8 cellular contexts compared by ENCODE assay signal in the genomic region with DNA sequence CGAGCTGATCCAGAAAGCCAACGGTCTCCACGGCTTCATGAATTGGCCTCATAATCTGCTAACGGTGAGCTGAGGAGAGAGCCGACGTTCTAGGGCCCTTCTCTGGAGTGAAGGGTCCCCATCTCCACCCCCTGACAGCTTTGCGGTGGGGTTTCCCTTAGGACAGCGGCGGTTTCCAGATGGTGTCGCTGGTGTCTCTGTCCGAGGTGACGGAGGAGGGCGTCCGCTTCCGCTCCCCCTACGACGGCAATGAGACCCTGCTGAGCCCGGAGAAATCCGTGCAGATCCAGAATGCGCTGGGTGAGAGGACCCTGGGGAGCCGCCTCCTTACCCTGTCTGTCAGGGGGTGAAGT. TPM values are rescaled to one million over a fixed set of nuclear protein-coding genes. Genes with fewer than 3 reads are reported as not detected.
DNase-seq lines count a peak whose midpoint lies in the region; ATAC-seq and TF ChIP-seq lines count a peak whose summit lies in the region.

No MANE protein-coding gene starts in this region.

- intact Hi-C loops in activated CD4-positive, alpha-beta T cell treated with anti-CD3 and anti-CD28 coated beads for 36 hours (cut with DNase I, micrococcal nuclease), result loop anchor here (1.0 to 2.0 kb wide), 7 partner anchors 15 to 299 kb away; a partner anchor contains a TSS
- intact Hi-C loops in naive thymus-derived CD4-positive, alpha-beta T cell (cut with micrococcal nuclease), result loop anchor here (1.0 to 2.0 kb wide), 4 partner anchors 15 to 162 kb away; a partner anchor contains a TSS

- in situ Hi-C loops in ACHN (cut with HindIII; ENCODE audit: low pct_ligation_motif_present, low pct_unique_long_range_greater_than_20kb, low sequenced_read_pairs), result no loop called here

- POLR2A ChIA-PET in activated CD4-positive, alpha-beta T cell treated with anti-CD3 and anti-CD28 coated beads for 36 hours (lab: Charles Lee), result interaction anchor here (0.8 to 2.1 kb wide), 5 partner anchors 15 to 162 kb away, joined by 3 to 16 read pairs (median 4); a partner anchor contains a TSS
- POLR2A ChIA-PET in naive thymus-derived CD4-positive, alpha-beta T cell (lab: Charles Lee), result interaction anchor here (0.6 to 2.1 kb wide), 12 partner anchors 12 to 875 kb away, joined by 3 to 14 read pairs (median 4); a partner anchor contains a TSS

- H3K4me1 Mint-ChIP-seq in activated CD4-positive, alpha-beta T cell treated with anti-CD3 and anti-CD28 coated beads for 36 hours, result peaks cover 10% of the 10 kb centered on the region
- H3K4me1 Mint-ChIP-seq in endothelial cell (ENCODE audit: unreplicated experiment), result no peaks in the 10 kb centered on the region
- H3K4me1 Mint-ChIP-seq in naive thymus-derived CD4-positive, alpha-beta T cell, result peaks cover 6 to 18% (median 13%) of the 10 kb centered on the region in 7 donors

- H3K9me3 ChIP-seq in naive thymus-derived CD4-positive, alpha-beta T cell (ENCODE audit: control insufficient read depth in 2 of 3, low read length in 3 of 3), result no peaks in the 10 kb centered on the region

- peak; percentile 43 for ATAC-seq in activated CD4-positive, alpha-beta T cell treated with anti-CD3 and anti-CD28 coated beads for 36 hours
- ATAC-seq in HG03280 (IDR thresholded peaks at IDR 0.05; ENCODE audit: unreplicated experiment) (peak; percentile 17), SK-N-SH treated with all-trans-retinoic acid at 6 μM for 48 hours (peak; percentile 48)
- peak; percentile 14 for ATAC-seq in naive thymus-derived CD4-positive, alpha-beta T cell

- peaks cover 12% of the 10 kb centered on the region for H3K36me3 Mint-ChIP-seq in activated CD4-positive, alpha-beta T cell treated with anti-CD3 and anti-CD28 coated beads for 36 hours (ENCODE audit: low read depth)
- no peaks in the 10 kb centered on the region for H3K36me3 Mint-ChIP-seq in endothelial cell (ENCODE audit: low read depth, unreplicated experiment)
- H3K36me3 Mint-ChIP-seq in naive thymus-derived CD4-positive, alpha-beta T cell, result peaks cover 0 to 3% (median 0%) of the 10 kb centered on the region in 5 donors

- H3K27ac ChIP-seq in naive thymus-derived CD4-positive, alpha-beta T cell (ENCODE audit: low read depth, low read length), result peak overlapping the region; percentile 77

- H3K4me3 ChIP-seq in naive thymus-derived CD4-positive, alpha-beta T cell (ENCODE audit: low read length), result peak overlapping the region; percentile 94

- CTCF ChIA-PET in activated CD4-positive, alpha-beta T cell treated with anti-CD3 and anti-CD28 coated beads for 36 hours (lab: Charles Lee), result interaction anchor here (0.6 to 10.2 kb wide), 28 partner anchors 11 to 296 kb away, joined by 3 to 164 read pairs (median 4); a partner anchor contains a TSS
- CTCF ChIA-PET in naive thymus-derived CD4-positive, alpha-beta T cell (lab: Charles Lee), result interaction anchor here (0.6 to 4.1 kb wide), 9 partner anchors 15 to 194 kb away, joined by 3 to 35 read pairs (median 4); a partner anchor contains a TSS

- peak; percentile 60 for DNase-seq in activated CD4-positive, alpha-beta T cell treated with anti-CD3 and anti-CD28 coated beads for 36 hours
- DNase-seq in activated CD4-positive, alpha-beta T cell treated with anti-CD3 and anti-CD28 coated beads, Interleukin-2, amount 50 U/mL, for 1 hour, result no peak
- peak; percentile 25 for DNase-seq in endothelial cell (ENCODE audit: low spot score)
- DNase-seq in naive thymus-derived CD4-positive, alpha-beta T cell, result peak in 2 of 9 donors; percentile 13 to 31
- no peak for DNase-seq in NCI-H2029 (lab: John Stamatoyannopoulos, UW)
- DNase-seq in ACHN, result no peak

- H3K4me1 ChIP-seq in naive thymus-derived CD4-positive, alpha-beta T cell (ENCODE audit: control insufficient read depth in 2 of 2, insufficient read depth in 2 of 2, low read length in 2 of 2), result peaks cover 0 to 3% of the 10 kb centered on the region in 2 donors

- H3K27me3 Mint-ChIP-seq in activated CD4-positive, alpha-beta T cell treated with anti-CD3 and anti-CD28 coated beads for 36 hours, result no peaks in the 10 kb centered on the region
- peaks cover 8% of the 10 kb centered on the region for H3K27me3 Mint-ChIP-seq in endothelial cell (ENCODE audit: unreplicated experiment)
- H3K27me3 Mint-ChIP-seq in naive thymus-derived CD4-positive, alpha-beta T cell, result peaks cover 0 to 4% (median 0%) of the 10 kb centered on the region in 5 donors

- no peaks in the 10 kb centered on the region for H3K27me3 ChIP-seq in naive thymus-derived CD4-positive, alpha-beta T cell (ENCODE audit: control insufficient read depth in 2 of 2, insufficient read depth in 2 of 2, low read length in 2 of 2)

- H3K36me3 ChIP-seq in naive thymus-derived CD4-positive, alpha-beta T cell (ENCODE audit: control insufficient read depth in 2 of 3, insufficient read depth in 3 of 3, low read length in 3 of 3), result peaks cover 0 to 5% (median 0%) of the 10 kb centered on the region in 3 experiments

- H3K9me3 Mint-ChIP-seq in activated CD4-positive, alpha-beta T cell treated with anti-CD3 and anti-CD28 coated beads for 36 hours (ENCODE audit: low read depth), result no peaks in the 10 kb centered on the region
- no peaks in the 10 kb centered on the region for H3K9me3 Mint-ChIP-seq in endothelial cell (ENCODE audit: unreplicated experiment)
- peaks cover 0 to 4% (median 0%) of the 10 kb centered on the region in 11 donors for H3K9me3 Mint-ChIP-seq in naive thymus-derived CD4-positive, alpha-beta T cell

- H3K27ac Mint-ChIP-seq in activated CD4-positive, alpha-beta T cell treated with anti-CD3 and anti-CD28 coated beads for 36 hours, result peak overlapping the region; percentile 74
- no peak overlapping the region for H3K27ac Mint-ChIP-seq in endothelial cell (ENCODE audit: unreplicated experiment)
- peak overlapping the region in 8 of 9 donors; percentile 63 to 93 (median 78) for H3K27ac Mint-ChIP-seq in naive thymus-derived CD4-positive, alpha-beta T cell

- no peak for TF ChIP-seq CTCF in endothelial cell (IDR thresholded peaks at IDR 0.05; ENCODE audit: unreplicated experiment)

- H3K4me3 Mint-ChIP-seq in activated CD4-positive, alpha-beta T cell treated with anti-CD3 and anti-CD28 coated beads for 36 hours, result peak overlapping the region; percentile 91
- H3K4me3 Mint-ChIP-seq in endothelial cell (ENCODE audit: unreplicated experiment), result peak overlapping the region; percentile 91
- peak overlapping the region; percentile 90 to 98 (median 95) for H3K4me3 Mint-ChIP-seq in naive thymus-derived CD4-positive, alpha-beta T cell

TF ChIP-seq in SK-N-SH treated with all-trans-retinoic acid at 6 μM for 48 hours, 23 proteins besides CTCF, POLR2A, EP300 and RAD21 (continues in another document):
- no peak for TF ChIP-seq GLIS3 (CRISPR knock-in tag; IDR thresholded peaks at IDR 0.05)
- TF ChIP-seq ZFP30 (CRISPR knock-in tag; IDR thresholded peaks at IDR 0.05), result no peak
- no peak for TF ChIP-seq ZNF70 (CRISPR knock-in tag; IDR thresholded peaks at IDR 0.05)
- no peak for TF ChIP-seq BACH2 (CRISPR knock-in tag; IDR thresholded peaks at IDR 0.05; ENCODE audit: borderline replicate concordance)
- TF ChIP-seq, protein P1, sequence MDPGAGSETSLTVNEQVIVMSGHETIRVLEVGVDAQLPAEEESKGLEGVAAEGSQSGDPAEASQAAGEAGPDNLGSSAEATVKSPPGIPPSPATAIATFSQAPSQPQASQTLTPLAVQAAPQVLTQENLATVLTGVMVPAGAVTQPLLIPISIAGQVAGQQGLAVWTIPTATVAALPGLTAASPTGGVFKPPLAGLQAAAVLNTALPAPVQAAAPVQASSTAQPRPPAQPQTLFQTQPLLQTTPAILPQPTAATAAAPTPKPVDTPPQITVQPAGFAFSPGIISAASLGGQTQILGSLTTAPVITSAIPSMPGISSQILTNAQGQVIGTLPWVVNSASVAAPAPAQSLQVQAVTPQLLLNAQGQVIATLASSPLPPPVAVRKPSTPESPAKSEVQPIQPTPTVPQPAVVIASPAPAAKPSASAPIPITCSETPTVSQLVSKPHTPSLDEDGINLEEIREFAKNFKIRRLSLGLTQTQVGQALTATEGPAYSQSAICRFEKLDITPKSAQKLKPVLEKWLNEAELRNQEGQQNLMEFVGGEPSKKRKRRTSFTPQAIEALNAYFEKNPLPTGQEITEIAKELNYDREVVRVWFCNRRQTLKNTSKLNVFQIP (CRISPR knock-in tag; IDR thresholded peaks at IDR 0.05; ENCODE audit: borderline replicate concordance, low read depth), result no peak
- no peak for TF ChIP-seq ZNF565 (CRISPR knock-in tag; conservative IDR thresholded peaks at IDR 0.05; ENCODE audit: low read depth)
- TF ChIP-seq ARNTL (CRISPR knock-in tag; IDR thresholded peaks at IDR 0.05; ENCODE audit: borderline replicate concordance, low read depth), result no peak
- TF ChIP-seq ISL1 (CRISPR knock-in tag; IDR thresholded peaks at IDR 0.05), result no peak
- TF ChIP-seq TCF4 (CRISPR knock-in tag; IDR thresholded peaks at IDR 0.05; ENCODE audit: borderline replicate concordance), result no peak
- no peak for TF ChIP-seq TOX (CRISPR knock-in tag; IDR thresholded peaks at IDR 0.05; ENCODE audit: borderline replicate concordance)
- TF ChIP-seq, protein P2, sequence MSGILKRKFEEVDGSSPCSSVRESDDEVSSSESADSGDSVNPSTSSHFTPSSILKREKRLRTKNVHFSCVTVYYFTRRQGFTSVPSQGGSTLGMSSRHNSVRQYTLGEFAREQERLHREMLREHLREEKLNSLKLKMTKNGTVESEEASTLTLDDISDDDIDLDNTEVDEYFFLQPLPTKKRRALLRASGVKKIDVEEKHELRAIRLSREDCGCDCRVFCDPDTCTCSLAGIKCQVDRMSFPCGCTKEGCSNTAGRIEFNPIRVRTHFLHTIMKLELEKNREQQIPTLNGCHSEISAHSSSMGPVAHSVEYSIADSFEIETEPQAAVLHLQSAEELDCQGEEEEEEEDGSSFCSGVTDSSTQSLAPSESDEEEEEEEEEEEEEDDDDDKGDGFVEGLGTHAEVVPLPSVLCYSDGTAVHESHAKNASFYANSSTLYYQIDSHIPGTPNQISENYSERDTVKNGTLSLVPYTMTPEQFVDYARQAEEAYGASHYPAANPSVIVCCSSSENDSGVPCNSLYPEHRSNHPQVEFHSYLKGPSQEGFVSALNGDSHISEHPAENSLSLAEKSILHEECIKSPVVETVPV (CRISPR knock-in tag; IDR thresholded peaks at IDR 0.05), result no peak

RNA-seq across cellular contexts. Expression of a gene that starts 0.7 kb away (rescaled TPM):
- total RNA-seq in activated CD4-positive, alpha-beta T cell treated with anti-CD3 and anti-CD28 coated beads for 36 hours, result 10 to 100 TPM; 51.5 to 52.8 TPM
- 32.5 TPM for total RNA-seq in endothelial cell (ENCODE audit: unreplicated experiment)
- 10 to 100 TPM; 36.1 to 63.4 (median 54.9) TPM for total RNA-seq in naive thymus-derived CD4-positive, alpha-beta T cell
- polyA plus RNA-seq in naive thymus-derived CD4-positive, alpha-beta T cell, result 10 to 100 TPM; 38.0 to 41.8 TPM

RNA-seq across cellular contexts. Expression of a gene that starts 15.9 kb away (rescaled TPM):
- 100 to 1,000 TPM; 167 to 185 TPM for total RNA-seq in activated CD4-positive, alpha-beta T cell treated with anti-CD3 and anti-CD28 coated beads for 36 hours
- total RNA-seq in endothelial cell (ENCODE audit: unreplicated experiment), result 184 TPM
- 100 to 1,000 TPM; 238 to 340 (median 269) TPM for total RNA-seq in naive thymus-derived CD4-positive, alpha-beta T cell
- 100 to 1,000 TPM in 1 of 2 donors, 10 to 100 TPM in 1; 49.1 to 111 TPM for polyA plus RNA-seq in naive thymus-derived CD4-positive, alpha-beta T cell

RNA-seq across cellular contexts. Expression of a gene that starts 47.8 kb away (rescaled TPM):
- 100 to 1,000 TPM; 433 to 570 TPM for total RNA-seq in activated CD4-positive, alpha-beta T cell treated with anti-CD3 and anti-CD28 coated beads for 36 hours
- total RNA-seq in endothelial cell (ENCODE audit: unreplicated experiment), result 330 TPM
- 100 to 1,000 TPM; 346 to 515 (median 368) TPM for total RNA-seq in naive thymus-derived CD4-positive, alpha-beta T cell
- polyA plus RNA-seq in naive thymus-derived CD4-positive, alpha-beta T cell, result 10 to 100 TPM; 91.0 to 99.9 TPM

Comparison
In these comparisons a context has a peak if more than half of its experiments do, and no peak if none do; other contexts are left out.
1. DNase-seq: peak in activated CD4-positive, alpha-beta T cell treated with anti-CD3 and anti-CD28 coated beads for 36 hours (single experiment) and endothelial cell (single experiment); none in activated CD4-positive, alpha-beta T cell treated with anti-CD3 and anti-CD28 coated beads, Interleukin-2, amount 50 U/mL, for 1 hour (single experiment), NCI-H2029 (single experiment) and ACHN (single experiment).
2. Peak in every context shown above with its lines, with median percentiles within 50 percentile points of each other: ATAC-seq and H3K4me3 Mint-ChIP-seq.